In genomic region chr2:107633580-107634147, GRCh38 we compare ENCODE assay signal across 12 cellular contexts.
A peak's percentile ranks its signal among the peaks of the same experiment; 100 is the strongest.
DNase-seq lines count a peak whose midpoint lies in the region; ATAC-seq and TF ChIP-seq lines count a peak whose summit lies in the region.
"Had no signal": no experiment of that assay in that cellular context is flagged by ENCODE, and none has a peak within 500 bp of the region (broad histone marks: within the 10 kb centered on the region; RNA-seq: fewer than 3 reads in every experiment).

No MANE protein-coding gene starts in this region.

- peaks cover 9% of the 10 kb centered on the region for H3K36me3 Mint-ChIP-seq in osteocyte (ENCODE audit: unreplicated experiment)
- H3K36me3 Mint-ChIP-seq in neural progenitor cell = no peaks in the 10 kb centered on the region
- no peaks in the 10 kb centered on the region for H3K36me3 Mint-ChIP-seq in CD4-positive, alpha-beta memory T cell

- intact Hi-C loops in CD4-positive, alpha-beta memory T cell (cut with micrococcal nuclease) = no loop called here

- ATAC-seq in HG03039 (IDR thresholded peaks at IDR 0.05; ENCODE audit: unreplicated experiment) = no peak

- no peak overlapping the region for H3K4me2 ChIP-seq in neural progenitor cell

- POLR2A ChIA-PET in CD4-positive, alpha-beta memory T cell (lab: Charles Lee; ENCODE audit: partially characterized antibody) = no interaction called here

- H3F3A ChIP-seq in neural progenitor cell (ENCODE audit: low read depth) = no peaks in the 10 kb centered on the region

- TF ChIP-seq CTCF in choroid plexus epithelial cell (conservative IDR thresholded peaks at IDR 0.05; ENCODE audit: low read depth, low read length) = no peak
- TF ChIP-seq CTCF in osteocyte (IDR thresholded peaks at IDR 0.05) = no peak
- TF ChIP-seq CTCF in neural progenitor cell (IDR thresholded peaks at IDR 0.05) = no peak

- no peaks in the 10 kb centered on the region for H3K4me1 Mint-ChIP-seq in osteocyte (ENCODE audit: unreplicated experiment)
- no peaks in the 10 kb centered on the region for H3K4me1 Mint-ChIP-seq in neural progenitor cell
- H3K4me1 Mint-ChIP-seq in CD4-positive, alpha-beta memory T cell = no peaks in the 10 kb centered on the region
- H3K4me1 Mint-ChIP-seq: neural crest cell had no signal

- H3K4me1 ChIP-seq in neural progenitor cell = no peaks in the 10 kb centered on the region
- no peaks in the 10 kb centered on the region for H3K4me1 ChIP-seq in CD4-positive, alpha-beta memory T cell (ENCODE audit: insufficient read depth, low read length)

- H3K4me3 Mint-ChIP-seq in osteocyte (ENCODE audit: unreplicated experiment) = no peak overlapping the region
- H3K4me3 Mint-ChIP-seq in neural progenitor cell = no peak overlapping the region
- H3K4me3 Mint-ChIP-seq in CD4-positive, alpha-beta memory T cell = no peak overlapping the region
- H3K4me3 Mint-ChIP-seq: neural crest cell had no signal

- H3K9me3 ChIP-seq in neural progenitor cell (ENCODE audit: low read depth) = no peaks in the 10 kb centered on the region
- no peaks in the 10 kb centered on the region for H3K9me3 ChIP-seq in CD4-positive, alpha-beta memory T cell (ENCODE audit: control insufficient read depth in 1 of 2, low read length in 2 of 2)

- no peaks in the 10 kb centered on the region for H3K27me3 ChIP-seq in neural progenitor cell
- no peaks in the 10 kb centered on the region for H3K27me3 ChIP-seq in CD4-positive, alpha-beta memory T cell (ENCODE audit: insufficient read depth, low read length)

- H3K9me3 Mint-ChIP-seq in osteocyte (ENCODE audit: unreplicated experiment) (peaks cover 40% of the 10 kb centered on the region), neural progenitor cell (peaks cover 19% of the 10 kb centered on the region)
- peaks cover 3 to 31% (median 11%) of the 10 kb centered on the region in 8 donors for H3K9me3 Mint-ChIP-seq in CD4-positive, alpha-beta memory T cell

- CTCF ChIA-PET in CD4-positive, alpha-beta memory T cell (lab: Charles Lee; ENCODE audit: partially characterized antibody) = no interaction called here

- DNase-seq in ELR (ENCODE audit: low read depth) = peak; percentile 93
- DNase-seq in MV-4-11 (lab: John Stamatoyannopoulos, UW) = peak; percentile 49
- DNase-seq in choroid plexus epithelial cell (ENCODE audit: low read depth) = peak; percentile 92
- DNase-seq in osteocyte (ENCODE audit: extremely low spot score, unreplicated experiment) = no peak
- no peak for DNase-seq in neural progenitor cell (ENCODE audit: low spot score)
- DNase-seq in DMS 273 (lab: John Stamatoyannopoulos, UW; ENCODE audit: unreplicated experiment) = no peak
- no peak for DNase-seq in CD4-positive, alpha-beta memory T cell
- DNase-seq: DND-41; NCI-H526; stimulated activated CD4-positive, alpha-beta T cell treated with anti-CD3 and anti-CD28 coated beads, Interleukin-2, amount 100 ng/mL, for 48 hours had no signal

- H3K27ac ChIP-seq in neural progenitor cell = no peak overlapping the region
- H3K27ac ChIP-seq in CD4-positive, alpha-beta memory T cell (ENCODE audit: low read depth, low read length) = no peak overlapping the region

- no peaks in the 10 kb centered on the region for H3K79me2 ChIP-seq in neural progenitor cell (ENCODE audit: low read depth)

- H3K27ac Mint-ChIP-seq in osteocyte (ENCODE audit: unreplicated experiment) = peak overlapping the region; percentile 27
- no peak overlapping the region for H3K27ac Mint-ChIP-seq in neural progenitor cell
- peak overlapping the region in 1 of 7 donors; percentile 55 for H3K27ac Mint-ChIP-seq in CD4-positive, alpha-beta memory T cell

- no peak overlapping the region for H3K4me3 ChIP-seq in choroid plexus epithelial cell (ENCODE audit: low read depth, low read length)
- no peak overlapping the region for H3K4me3 ChIP-seq in neural progenitor cell
- H3K4me3 ChIP-seq in CD4-positive, alpha-beta memory T cell (ENCODE audit: low read length in 2 of 2) = no peak overlapping the region

- no peak overlapping the region for H2AFZ ChIP-seq in neural progenitor cell (replicated peaks)

- no peaks in the 10 kb centered on the region for H4K20me1 ChIP-seq in neural progenitor cell (ENCODE audit: low read depth)

- H3K27me3 Mint-ChIP-seq in osteocyte (ENCODE audit: unreplicated experiment) = no peaks in the 10 kb centered on the region
- H3K27me3 Mint-ChIP-seq in neural progenitor cell (ENCODE audit: insufficient read depth, low read depth) = peaks cover 3% of the 10 kb centered on the region
- H3K27me3 Mint-ChIP-seq in CD4-positive, alpha-beta memory T cell = no peaks in the 10 kb centered on the region

- H3K9ac ChIP-seq in neural progenitor cell = no peak overlapping the region

- H3K36me3 ChIP-seq in neural progenitor cell = no peaks in the 10 kb centered on the region
- no peaks in the 10 kb centered on the region for H3K36me3 ChIP-seq in CD4-positive, alpha-beta memory T cell (ENCODE audit: insufficient read depth, low read length)

Comparison
In these comparisons a context has a peak if more than half of its experiments do, and no peak if none do; other contexts are left out.
1. DNase-seq: peak in ELR (single experiment), MV-4-11 (single experiment) and choroid plexus epithelial cell (single experiment); none in osteocyte (single experiment), neural progenitor cell (single experiment), DMS 273 (single experiment) and CD4-positive, alpha-beta memory T cell (0 of 5).